1 cellular context compared by ENCODE assay signal in genomic region chr17:46928472-46929261, GRCh38.
TF ChIP-seq lines count a peak whose summit lies in the region.

No MANE protein-coding gene starts in this region.

TF ChIP-seq in WTC11, 78 proteins besides CTCF, POLR2A, EP300 and RAD21 (continued from another document):
- no peak for TF ChIP-seq CREB1 (CRISPR knock-in tag; IDR thresholded peaks at IDR 0.05)
